24 cellular contexts compared by ENCODE assay signal in the genomic region with DNA sequence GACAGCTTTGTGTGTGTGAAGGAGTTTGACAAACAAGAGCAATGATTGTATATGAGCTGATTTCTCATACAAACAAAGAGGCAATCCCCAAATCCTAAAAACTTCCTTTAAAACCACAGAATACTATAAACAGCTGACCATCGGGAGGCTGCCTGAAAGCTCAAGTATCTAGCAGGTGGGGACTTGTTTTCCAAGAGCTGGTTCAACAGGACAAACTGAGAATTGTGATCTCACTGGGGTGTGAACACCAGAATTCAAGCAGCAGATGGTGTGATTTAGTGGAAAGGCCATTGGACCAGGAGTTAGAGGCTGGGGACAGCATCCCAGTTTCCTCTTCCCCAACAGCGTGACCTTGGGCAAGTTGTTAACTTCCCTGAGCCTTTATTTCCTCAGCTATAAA. TPM values are rescaled to one million over a fixed set of nuclear protein-coding genes. Genes with fewer than 3 reads are reported as not detected.
"Had no signal": no experiment of that assay in that cellular context is flagged by ENCODE, and none has a peak within 500 bp of the region (broad histone marks: within the 10 kb centered on the region; RNA-seq: fewer than 3 reads in every experiment).

No MANE protein-coding gene starts in this region.

- H3K4me1 ChIP-seq: breast epithelium, colonic mucosa, heart right ventricle, spleen, vagina had no signal

- H3K27me3 ChIP-seq: vagina had no signal

- H3K4me3 Mint-ChIP-seq: activated CD4-positive, alpha-beta memory T cell treated with anti-CD3 and anti-CD28 coated beads for 36 hours; activated naive CD8-positive, alpha-beta T cell treated with anti-CD3 and anti-CD28 coated beads for 36 hours; naive thymus-derived CD4-positive, alpha-beta T cell; type B pancreatic cell had no signal

- H3K27ac ChIP-seq: breast epithelium, colonic mucosa, heart right ventricle, spleen, thoracic aorta, vagina had no signal

- DNase-seq: activated CD4-positive, alpha-beta memory T cell treated with anti-CD3 and anti-CD28 coated beads for 36 hours; activated CD4-positive, alpha-beta T cell treated with anti-CD3 and anti-CD28 coated beads for 48 hours; activated naive CD4-positive, alpha-beta T cell treated with Interleukin-2 at 50 U/mL for 16 hours; activated naive CD8-positive, alpha-beta T cell treated with anti-CD3 and anti-CD28 coated beads for 36 hours; activated T-cell treated with anti-CD3 and anti-CD28 coated beads, Interleukin-2, amount 50 U/mL, for 48 hours; amniotic stem cell; colonic mucosa; foreskin fibroblast; heart right ventricle; islet precursor cell; left cardiac atrium; mesenchymal stem cell; mucosa of descending colon; naive thymus-derived CD4-positive, alpha-beta T cell; spleen; stimulated activated CD4-positive, alpha-beta T cell treated with anti-CD3 and anti-CD28 coated beads, Interleukin-4, amount 100 ng/mL, for 1 hour; stimulated activated naive CD4-positive, alpha-beta T cell had no signal

- H3K9me3 Mint-ChIP-seq: activated CD4-positive, alpha-beta memory T cell treated with anti-CD3 and anti-CD28 coated beads for 36 hours; activated naive CD8-positive, alpha-beta T cell treated with anti-CD3 and anti-CD28 coated beads for 36 hours; type B pancreatic cell had no signal

- H3K9me3 ChIP-seq: breast epithelium, colonic mucosa, heart right ventricle, mucosa of descending colon, spleen, thoracic aorta, vagina had no signal

- ATAC-seq: left cardiac atrium; mucosa of descending colon; naive thymus-derived CD4-positive, alpha-beta T cell had no signal

- H3K27ac Mint-ChIP-seq: activated CD4-positive, alpha-beta memory T cell treated with anti-CD3 and anti-CD28 coated beads for 36 hours; activated naive CD8-positive, alpha-beta T cell treated with anti-CD3 and anti-CD28 coated beads for 36 hours; naive thymus-derived CD4-positive, alpha-beta T cell; type B pancreatic cell had no signal

- H3K36me3 ChIP-seq: breast epithelium, colonic mucosa, heart right ventricle, spleen, thoracic aorta, vagina had no signal

- H3K4me3 ChIP-seq: breast epithelium, colonic mucosa, heart right ventricle, mucosa of descending colon, spleen, thoracic aorta, vagina had no signal

- H3K36me3 Mint-ChIP-seq: activated CD4-positive, alpha-beta memory T cell treated with anti-CD3 and anti-CD28 coated beads for 36 hours; activated naive CD8-positive, alpha-beta T cell treated with anti-CD3 and anti-CD28 coated beads for 36 hours; naive thymus-derived CD4-positive, alpha-beta T cell; type B pancreatic cell had no signal

- H3K4me1 Mint-ChIP-seq: activated naive CD8-positive, alpha-beta T cell treated with anti-CD3 and anti-CD28 coated beads for 36 hours; naive thymus-derived CD4-positive, alpha-beta T cell had no signal

RNA-seq across cellular contexts. Expression of gene LMX1A, which starts 13.9 kb away (rescaled TPM):
- total RNA-seq: activated CD4-positive, alpha-beta memory T cell treated with anti-CD3 and anti-CD28 coated beads for 36 hours; activated naive CD8-positive, alpha-beta T cell treated with anti-CD3 and anti-CD28 coated beads for 36 hours; fibroblast of lung; naive thymus-derived CD4-positive, alpha-beta T cell; osteoblast; renal cortical epithelial cell; spleen; vagina had no signal
- polyA plus RNA-seq: fibroblast of lung; naive thymus-derived CD4-positive, alpha-beta T cell; spleen had no signal
